Comparison of ENCODE assay signal across 13 cellular contexts in the genomic region with DNA sequence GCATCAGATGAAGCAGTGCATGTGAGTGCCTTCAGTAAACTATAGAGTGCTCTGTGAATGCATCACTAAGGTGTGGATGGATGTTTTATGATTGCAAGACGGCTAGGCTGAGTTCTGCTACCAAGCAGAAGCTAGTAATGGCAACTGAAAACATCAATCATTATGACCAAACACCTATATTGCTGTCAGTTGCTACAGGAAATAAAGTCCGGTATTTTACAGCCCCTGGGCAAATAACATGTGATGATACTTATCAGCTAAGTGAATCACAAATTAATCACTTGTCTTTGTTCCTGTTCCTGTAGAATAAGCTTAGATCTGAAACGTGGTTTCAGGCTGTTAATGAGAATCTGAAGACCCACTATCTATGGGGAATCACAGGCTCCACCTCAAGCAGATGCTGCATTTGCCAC.
DNase-seq lines count a peak whose midpoint lies in the region; ATAC-seq lines count a peak whose summit lies in the region.
"Had no signal": no experiment of that assay in that cellular context is flagged by ENCODE, and none has a peak within 500 bp of the region (broad histone marks: within the 10 kb centered on the region; RNA-seq: fewer than 3 reads in every experiment).

No MANE protein-coding gene starts in this region.

- ATAC-seq in left colon (peak; percentile 86), esophagus mucosa (no peak)
- ATAC-seq: activated CD4-positive, alpha-beta T cell treated with anti-CD3 and anti-CD28 coated beads for 36 hours had no signal

- intact Hi-C loops in left colon (cut with DNase I, micrococcal nuclease): no loop called here

- peak; percentile 38 for DNase-seq in EH (ENCODE audit: low read depth)
- peak; percentile 83 for DNase-seq in M059J (ENCODE audit: low read depth)
- peak; percentile 40 for DNase-seq in SK-N-DZ (ENCODE audit: low spot score)
- DNase-seq in left colon: no peak
- no peak for DNase-seq in kidney glomerular epithelial cell (lab: John Stamatoyannopoulos, UW)
- DNase-seq in Ammon's horn (ENCODE audit: low spot score): no peak
- DNase-seq in NCI-H2081 treated with DMSO at 0.1 percent for 48 hours (lab: John Stamatoyannopoulos, UW): no peak
- DNase-seq: activated CD4-positive, alpha-beta T cell treated with anti-CD3 and anti-CD28 coated beads for 36 hours; amniotic stem cell; colonic mucosa; NCI-H1048; stomach had no signal

Comparison
In these comparisons a context has a peak if more than half of its experiments do, and no peak if none do; other contexts are left out.
1. DNase-seq: peak in EH (single experiment), M059J (single experiment) and SK-N-DZ (single experiment); none in left colon (0 of 2), kidney glomerular epithelial cell (single experiment), Ammon's horn (single experiment) and NCI-H2081 treated with DMSO at 0.1 percent for 48 hours (single experiment).